ENCODE assay signal across 10 cellular contexts in genomic region chr19:48717059-48717395, GRCh38. TPM values are rescaled to one million over a fixed set of nuclear protein-coding genes. Genes with fewer than 3 reads are reported as not detected.
A peak's percentile ranks its signal among the peaks of the same experiment; 100 is the strongest.
DNase-seq lines count a peak whose midpoint lies in the region; ATAC-seq, FAIRE-seq and TF ChIP-seq lines count a peak whose summit lies in the region.
"Had no signal": no experiment of that assay in that cellular context is flagged by ENCODE, and none has a peak within 500 bp of the region (broad histone marks: within the 10 kb centered on the region; RNA-seq: fewer than 3 reads in every experiment).

No MANE protein-coding gene starts in this region.

- H3K4me3 ChIP-seq in AG10803 (ENCODE audit: low read length) (peak overlapping the region; percentile 44), MG63 (peak overlapping the region; percentile 12; the same call in 1 of the 2 replicates), fibroblast of mammary gland (ENCODE audit: control insufficient read depth, low read depth, low read length) (peak overlapping the region; percentile 37), psoas muscle (peak overlapping the region; percentile 78)
- H3K4me3 ChIP-seq: SJSA1 had no signal

- H3K36me3 ChIP-seq in MG63 (no peaks in the 10 kb centered on the region), psoas muscle (ENCODE audit: insufficient read depth in 1 of 2, low read depth in 1 of 2) (peaks cover 0 to 17% of the 10 kb centered on the region in 2 donors)
- H3K36me3 ChIP-seq: SJSA1 had no signal

- no peak for FAIRE-seq in GM12892 (lab: Jason Lieb, UNC)

- DNase-seq in AG10803 (ENCODE audit: low read depth) (peak; percentile 27), MG63 (no peak), fibroblast of mammary gland (ENCODE audit: low read depth) (peak; percentile 54), psoas muscle (no peak), GDM1 (lab: John Stamatoyannopoulos, UW) (no peak), GM12892 (ENCODE audit: insufficient read length) (no peak)
- DNase-seq: activated CD8-positive, alpha-beta T cell treated with anti-CD3 and anti-CD28 coated beads for 36 hours had no signal

- H3K27me3 ChIP-seq in MG63, result no peaks in the 10 kb centered on the region
- no peaks in the 10 kb centered on the region for H3K27me3 ChIP-seq in psoas muscle (ENCODE audit: insufficient read depth in 3 of 3, low read length in 2 of 3)
- H3K27me3 ChIP-seq: SJSA1 had no signal

- 7 to 15% (median 7%) methylated on average over 4 to 5 of the region's 5 CpGs for WGBS in psoas muscle, 3 donors

- no peak for TF ChIP-seq POLR2A in GM12892 (IDR thresholded peaks at IDR 0.05; ENCODE audit: low read depth, low read length)

- intact Hi-C loops in psoas muscle (cut with DNase I), result loop anchor here in 1 of 2 donors (5.0 kb wide), 1 partner anchor 40 kb away; no protein-coding TSS in a partner anchor

- no peaks in the 10 kb centered on the region for H3K9me3 ChIP-seq in MG63
- no peaks in the 10 kb centered on the region for H3K9me3 ChIP-seq in psoas muscle
- H3K9me3 ChIP-seq: SJSA1 had no signal

- ATAC-seq in psoas muscle (no peak), HG02973 (IDR thresholded peaks at IDR 0.05; ENCODE audit: unreplicated experiment) (no peak), GM18520 (IDR thresholded peaks at IDR 0.05; ENCODE audit: unreplicated experiment) (no peak)
- ATAC-seq: activated CD8-positive, alpha-beta T cell treated with anti-CD3 and anti-CD28 coated beads for 36 hours had no signal

- peaks cover 35% of the 10 kb centered on the region for H3K4me1 ChIP-seq in psoas muscle

- TF ChIP-seq CTCF in AG10803 (conservative IDR thresholded peaks at IDR 0.05; ENCODE audit: low read length), result no peak
- no peak for TF ChIP-seq CTCF in fibroblast of mammary gland (conservative IDR thresholded peaks at IDR 0.05; ENCODE audit: control insufficient read depth, insufficient read depth, low read depth, low read length)
- no peak for TF ChIP-seq CTCF in psoas muscle (IDR thresholded peaks at IDR 0.05)

- H3K27ac ChIP-seq in psoas muscle, result peak overlapping the region; percentile 91
- H3K27ac ChIP-seq: SJSA1 had no signal

RNA-seq across cellular contexts. Expression of gene MAMSTR, which starts 2.5 kb away (rescaled TPM):
- 0.79 TPM in 1 of 2 replicates, not detected in the other for total RNA-seq in MG63 (2014; rRNA removed; shearing (Covaris generic); ENCODE audit: low replicate concordance)
- 10 to 100 TPM in 3 of 4 donors, 1 to 10 TPM in 1; 7.9 to 50.9 (median 32.9) TPM for total RNA-seq in psoas muscle
- polyA plus RNA-seq in psoas muscle, result 10 to 100 TPM in 1 of 3 donors, 1 to 10 TPM in 2; 3.1 to 10.5 (median 8.4) TPM
- 0.55 TPM for polyA plus RNA-seq in GM12892 (2012; ENCODE audit: missing spikeins)

RNA-seq across cellular contexts. Expression of gene FUT2, which starts 21.3 kb away (rescaled TPM):
- not detected in 2 replicates for total RNA-seq in MG63 (2014; rRNA removed; shearing (Covaris generic); ENCODE audit: low replicate concordance)
- total RNA-seq in psoas muscle, result not detected
- not detected for polyA plus RNA-seq in psoas muscle
- 0.32 TPM for polyA plus RNA-seq in GM12892 (2012; ENCODE audit: missing spikeins)
- total RNA-seq: activated CD8-positive, alpha-beta T cell treated with anti-CD3 and anti-CD28 coated beads for 36 hours; SJSA1 had no signal

RNA-seq across cellular contexts. Expression of gene RASIP1, which starts 23.4 kb away (rescaled TPM):
- 0.72 TPM in 1 of 2 replicates, not detected in the other for total RNA-seq in MG63 (2014; rRNA removed; shearing (Covaris generic); ENCODE audit: low replicate concordance)
- total RNA-seq in psoas muscle, result 1 to 10 TPM; 6.9 to 9.7 (median 8.0) TPM
- polyA plus RNA-seq in psoas muscle, result 1 to 10 TPM; 3.9 to 7.7 (median 4.9) TPM
- polyA plus RNA-seq in GM12892 (2012; ENCODE audit: missing spikeins), result not detected

RNA-seq across cellular contexts. Expression of gene IZUMO1, which starts 29.7 kb away (rescaled TPM):
- total RNA-seq in MG63 (2014; rRNA removed; shearing (Covaris generic); ENCODE audit: low replicate concordance), result not detected in 2 replicates
- under 1 TPM in 3 of 4 donors, not detected in 1; 0.26 to 0.76 (median 0.36) TPM for total RNA-seq in psoas muscle
- under 1 TPM in 2 of 3 donors, not detected in 1; 0.18 to 0.66 TPM for polyA plus RNA-seq in psoas muscle
- polyA plus RNA-seq in GM12892 (2012; ENCODE audit: missing spikeins), result not detected
- total RNA-seq: activated CD8-positive, alpha-beta T cell treated with anti-CD3 and anti-CD28 coated beads for 36 hours; SJSA1 had no signal

RNA-seq across cellular contexts. Expression of gene FUT1, which starts 35.4 kb away (rescaled TPM):
- total RNA-seq in MG63 (2014; rRNA removed; shearing (Covaris generic); ENCODE audit: low replicate concordance), result 0.07 and 0.16 TPM in 2 replicates
- total RNA-seq in psoas muscle, result 1 to 10 TPM; 1.6 to 2.3 (median 2.0) TPM
- polyA plus RNA-seq in psoas muscle, result 1 to 10 TPM; 1.1 to 1.3 (median 1.3) TPM
- not detected for polyA plus RNA-seq in GM12892 (2012; ENCODE audit: missing spikeins)
- total RNA-seq: SJSA1 had no signal

Comparison
In these comparisons a context has a peak if more than half of its experiments do, and no peak if none do; other contexts are left out.
1. DNase-seq: peak in AG10803 (single experiment) and fibroblast of mammary gland (single experiment); none in MG63 (single experiment), psoas muscle (0 of 2), GDM1 (single experiment) and GM12892 (single experiment).
2. H3K4me3 ChIP-seq: peak in every context shown above with its lines; median percentile 78 in psoas muscle; 44 in AG10803; 37 in fibroblast of mammary gland; 12 in MG63.